ENCODE assay signal across 8 cellular contexts in genomic region chr4:13483142-13484044, GRCh38. TPM values are rescaled to one million over a fixed set of nuclear protein-coding genes. Genes with fewer than 3 reads are reported as not detected.
DNase-seq lines count a peak whose midpoint lies in the region; ATAC-seq, FAIRE-seq and TF ChIP-seq lines count a peak whose summit lies in the region.

No MANE protein-coding gene starts in this region.

- peaks cover 2% of the 10 kb centered on the region for H3K36me3 Mint-ChIP-seq in activated CD8-positive, alpha-beta T cell treated with anti-CD3 and anti-CD28 coated beads for 36 hours (ENCODE audit: low read depth)

- TF ChIP-seq CTCF in A549 (IDR thresholded peaks at IDR 0.05) (no peak), GM12875 (IDR thresholded peaks at IDR 0.05; ENCODE audit: borderline replicate concordance, insufficient read depth, low read depth, low read length) (no peak), esophagus squamous epithelium (IDR thresholded peaks at IDR 0.05) (no peak), tibial artery (IDR thresholded peaks at IDR 0.05) (no peak)
- no peak for TF ChIP-seq CTCF in activated CD8-positive, alpha-beta T cell treated with anti-CD3 and anti-CD28 coated beads for 36 hours (IDR thresholded peaks at IDR 0.05)

- peak overlapping the region; percentile 82 for H3K27ac Mint-ChIP-seq in activated CD8-positive, alpha-beta T cell treated with anti-CD3 and anti-CD28 coated beads for 36 hours

- peaks cover 20% of the 10 kb centered on the region for H3K4me1 Mint-ChIP-seq in activated CD8-positive, alpha-beta T cell treated with anti-CD3 and anti-CD28 coated beads for 36 hours (ENCODE audit: low read depth)

- peaks cover 0 to 9% (median 0%) of the 10 kb centered on the region in 3 donors for H3K36me3 ChIP-seq in esophagus squamous epithelium
- no peaks in the 10 kb centered on the region for H3K36me3 ChIP-seq in muscle layer of colon (ENCODE audit: insufficient read depth, low read length)
- H3K36me3 ChIP-seq in tibial artery: no peaks in the 10 kb centered on the region

- TF ChIP-seq RAD21 in A549 (conservative IDR thresholded peaks at IDR 0.05 in 1 of 2, IDR thresholded peaks at IDR 0.05 in 1 of 2): no peak

- H3K27me3 Mint-ChIP-seq in activated CD8-positive, alpha-beta T cell treated with anti-CD3 and anti-CD28 coated beads for 36 hours: peaks cover 5% of the 10 kb centered on the region

- H3K4me1 ChIP-seq in A549 (peaks cover 20% of the 10 kb centered on the region), esophagus squamous epithelium (peaks cover 9 to 34% (median 11%) of the 10 kb centered on the region in 3 donors), muscle layer of colon (ENCODE audit: insufficient read depth, low read length) (peaks cover 16% of the 10 kb centered on the region), tibial artery (peaks cover 0 to 29% (median 15%) of the 10 kb centered on the region in 4 donors)

- H3K4me3 ChIP-seq in A549: peak overlapping the region; percentile 88
- H3K4me3 ChIP-seq in GM12875 (ENCODE audit: low read depth, low read length): peak overlapping the region; percentile 91
- H3K4me3 ChIP-seq in esophagus squamous epithelium: peak overlapping the region; percentile 87 to 99 (median 94)
- peak overlapping the region; percentile 72 to 74 for H3K4me3 ChIP-seq in muscle layer of colon (ENCODE audit: low read depth in 1 of 2, low read length in 2 of 2)
- peak overlapping the region; percentile 69 to 89 for H3K4me3 ChIP-seq in tibial artery

- 16% methylated on average over 20 of the region's 38 CpGs for WGBS in A549 (ENCODE audit: missing lambda C conversion rate)
- 11 to 13% methylated on average over 27 of the region's 38 CpGs for WGBS in esophagus squamous epithelium, 2 donors

- H3K9me3 ChIP-seq in A549: no peaks in the 10 kb centered on the region
- H3K9me3 ChIP-seq in esophagus squamous epithelium: no peaks in the 10 kb centered on the region
- H3K9me3 ChIP-seq in muscle layer of colon (ENCODE audit: low read length): no peaks in the 10 kb centered on the region
- peaks cover 0 to 4% (median 0%) of the 10 kb centered on the region in 3 donors for H3K9me3 ChIP-seq in tibial artery

- intact Hi-C loops in activated CD8-positive, alpha-beta T cell treated with anti-CD3 and anti-CD28 coated beads for 36 hours (cut with micrococcal nuclease): loop anchor here (5.0 kb wide), 1 partner anchor 64 kb away; no protein-coding TSS in a partner anchor
- intact Hi-C loops in esophagus squamous epithelium (cut with DNase I) (no loop called here), tibial artery (cut with DNase I; ENCODE audit: low total_unique reads) (loop anchor here (10.0 kb wide), 1 partner anchor 141 kb away; the partner anchor contains the start of gene BOD1L1)

- no peak for FAIRE-seq in A549 (lab: Jason Lieb, UNC)

- DNase-seq in A549 (ENCODE audit: low read depth in 1 of 2, low spot score in 1 of 2) (peak; percentile 4 to 41), NCI-H2171 (lab: John Stamatoyannopoulos, UW) (peak; percentile 2), esophagus squamous epithelium (lab: John Stamatoyannopoulos, UW) (no peak), tibial artery (peak; percentile 66 to 79)
- DNase-seq in activated CD8-positive, alpha-beta T cell treated with anti-CD3 and anti-CD28 coated beads for 36 hours: no peak

- H3K27me3 ChIP-seq in esophagus squamous epithelium (peaks cover 0 to 9% (median 0%) of the 10 kb centered on the region in 4 donors), muscle layer of colon (ENCODE audit: control insufficient read depth in 1 of 2, insufficient read depth in 2 of 2, low read length in 2 of 2) (no peaks in the 10 kb centered on the region), tibial artery (no peaks in the 10 kb centered on the region)

- TF ChIP-seq POLR2A in A549 (IDR thresholded peaks at IDR 0.05; ENCODE audit: low read length) (no peak), esophagus squamous epithelium (IDR thresholded peaks at IDR 0.05) (no peak)

- CTCF ChIA-PET in A549 (lab: Yijun Ruan, JAX): interaction anchor here (1.4 to 1.5 kb wide), 2 partner anchors 66 to 409 kb away, joined by 3 read pairs; no protein-coding TSS in a partner anchor
- CTCF ChIA-PET in activated CD8-positive, alpha-beta T cell treated with anti-CD3 and anti-CD28 coated beads for 36 hours (lab: Charles Lee): interaction anchor here (0.8 to 1.5 kb wide), 6 partner anchors 9 to 123 kb away, joined by 3 to 5 read pairs (median 3); no protein-coding TSS in a partner anchor

- H3K9ac ChIP-seq in muscle layer of colon (ENCODE audit: low read length): peak overlapping the region; percentile 75

- peak overlapping the region; percentile 93 for H3K4me3 Mint-ChIP-seq in activated CD8-positive, alpha-beta T cell treated with anti-CD3 and anti-CD28 coated beads for 36 hours

- peak overlapping the region; percentile 95 to 97 for H3K27ac ChIP-seq in A549
- peak overlapping the region; percentile 92 to 98 (median 94) for H3K27ac ChIP-seq in esophagus squamous epithelium
- H3K27ac ChIP-seq in muscle layer of colon (ENCODE audit: low read depth, low read length): peak overlapping the region; percentile 97
- H3K27ac ChIP-seq in tibial artery: peak overlapping the region; percentile 83 to 97

- ATAC-seq in A549: peak; percentile 60 to 68
- ATAC-seq in HG02884 (IDR thresholded peaks at IDR 0.05; ENCODE audit: unreplicated experiment): peak; percentile 9
- no peak for ATAC-seq in activated CD8-positive, alpha-beta T cell treated with anti-CD3 and anti-CD28 coated beads for 36 hours

- no peaks in the 10 kb centered on the region for H3K9me3 Mint-ChIP-seq in activated CD8-positive, alpha-beta T cell treated with anti-CD3 and anti-CD28 coated beads for 36 hours

- no peak for TF ChIP-seq EP300 in A549 (IDR thresholded peaks at IDR 0.05)

- POLR2A ChIA-PET in A549 (lab: Yijun Ruan, JAX): no interaction called here
- POLR2A ChIA-PET in activated CD8-positive, alpha-beta T cell treated with anti-CD3 and anti-CD28 coated beads for 36 hours (lab: Charles Lee): interaction anchor here (0.5 to 1.2 kb wide), 6 partner anchors 13 to 264 kb away, joined by 3 to 5 read pairs (median 3); partner anchors contain the start of gene NKX3-2

- peak overlapping the region; percentile 95 for H3K4me2 ChIP-seq in A549

TF ChIP-seq in A549, 52 proteins besides CTCF, POLR2A, EP300 and RAD21:
- TF ChIP-seq RCOR1 (IDR thresholded peaks at IDR 0.05; ENCODE audit: low read depth, low read length) (no peak), HEYL (CRISPR knock-in tag; IDR thresholded peaks at IDR 0.05) (no peak), HES2 (IDR thresholded peaks at IDR 0.05) (no peak), GATA3 (IDR thresholded peaks at IDR 0.05; ENCODE audit: borderline replicate concordance) (no peak)
TF ChIP-seq in A549: peak in this region for 0.

RNA-seq across cellular contexts. Expression of gene RAB28, which starts 0.7 kb away (rescaled TPM):
- polyA plus RNA-seq in A549 (2011; rRNA removed) (19.6 and 24.6 TPM in 2 replicates), A549 (2017; fragmentation: RNase III; extraction: RNeasy Plus Mini Kit Qiagen cat#74134 plus additional on column Dnase treatment) (8.6 to 10.6 TPM (median 9.5 TPM) in 3 replicates)
- polyA plus RNA-seq in A549 (2012; cell fraction: cytosol; rRNA removed): 6.4 and 7.3 TPM in 2 replicates
- polyA plus RNA-seq in A549 (2012; cell fraction: nucleus; rRNA removed): 3.5 and 5.8 TPM in 2 replicates
- 4.3 and 6.6 TPM in 2 replicates for polyA minus RNA-seq in A549 (2011; rRNA and poly(A)+ RNA removed)
- total RNA-seq in activated CD8-positive, alpha-beta T cell treated with anti-CD3 and anti-CD28 coated beads for 36 hours: 10 to 100 TPM; 12.5 to 13.1 TPM
- total RNA-seq in esophagus squamous epithelium: 10 to 100 TPM in 3 of 4 donors, 1 to 10 TPM in 1; 5.8 to 19.5 (median 14.2) TPM

Comparison
In these comparisons a context has a peak if more than half of its experiments do, and no peak if none do; other contexts are left out.
1. DNase-seq: peak in A549 (2 of 2), NCI-H2171 (single experiment) and tibial artery (2 of 2); none in activated CD8-positive, alpha-beta T cell treated with anti-CD3 and anti-CD28 coated beads for 36 hours (single experiment) and esophagus squamous epithelium (single experiment).
2. Peak in every context shown above with its lines, with median percentiles within 50 percentile points of each other: H3K27ac ChIP-seq and H3K4me3 ChIP-seq.